ENCODE assay signal across 8 cellular contexts in genomic region chrX:1453951-1454785, GRCh38. TPM values are rescaled to one million over a fixed set of nuclear protein-coding genes. Genes with fewer than 3 reads are reported as not detected.
DNase-seq lines count a peak whose midpoint lies in the region; ATAC-seq and TF ChIP-seq lines count a peak whose summit lies in the region.

No MANE protein-coding gene starts in this region.

- peak overlapping the region; percentile 69 for H4K8ac ChIP-seq in mesenchymal stem cell (ENCODE audit: low read length)

- H3K79me1 ChIP-seq in mesenchymal stem cell (replicated peaks; ENCODE audit: low read length, poor library complexity, severe bottlenecking), result peaks cover 33% of the 10 kb centered on the region

- WGBS in mesenchymal stem cell, result 18% methylated on average over 17 of the region's 45 CpGs

- H3K4me1 ChIP-seq in mesenchymal stem cell (ENCODE audit: control insufficient read depth, insufficient read depth, low read depth, low read length), result peaks cover 19% of the 10 kb centered on the region

- ATAC-seq in HG03354 (IDR thresholded peaks at IDR 0.05; ENCODE audit: poor library complexity, severe bottlenecking, unreplicated experiment), result peak; percentile 52

- no peak overlapping the region for H3K27ac ChIP-seq in mesenchymal stem cell (ENCODE audit: low read length, poor library complexity, severe bottlenecking)

- H2AK5ac ChIP-seq in mesenchymal stem cell (ENCODE audit: low read length, severe bottlenecking), result no peak overlapping the region

- H3K14ac ChIP-seq in mesenchymal stem cell (ENCODE audit: low read length in 2 of 2), result no peak overlapping the region

- H2BK120ac ChIP-seq in mesenchymal stem cell (ENCODE audit: low read depth, low read length), result no peak overlapping the region

- H3K4me3 ChIP-seq in mesenchymal stem cell (ENCODE audit: insufficient read depth in 1 of 2, low read depth in 1 of 2, low read length in 2 of 2), result peak overlapping the region; percentile 49 to 62

- no peak overlapping the region for H2BK15ac ChIP-seq in mesenchymal stem cell (ENCODE audit: low read depth, poor library complexity, severe bottlenecking)

- no peaks in the 10 kb centered on the region for H3K36me3 ChIP-seq in mesenchymal stem cell (ENCODE audit: control insufficient read depth in 1 of 2, insufficient read depth in 2 of 2, low read depth in 1 of 2, low read length in 2 of 2)

- DNase-seq in activated gamma-delta T cell treated with Interleukin-2 at 50 U/mL for 16 hours (peak; percentile 93), activated gamma-delta T cell (lab: John Stamatoyannopoulos, UW) (no peak), dermis blood vessel endothelial cell (peak; percentile 92), mesenchymal stem cell (peak; percentile 82), erythroblast (lab: John Stamatoyannopoulos, UW) (no peak)
- peak; percentile 86 for DNase-seq in activated CD4-positive, alpha-beta T cell treated with anti-CD3 and anti-CD28 coated beads for 1 hour
- peak; percentile 83 to 84 for DNase-seq in stimulated activated CD8-positive, alpha-beta memory T cell treated with anti-CD3 and anti-CD28 coated beads, Interleukin-15, amount 100 ng/mL, for 48 hours (ENCODE audit: low read depth in 2 of 2)

- H2BK5ac ChIP-seq in mesenchymal stem cell (ENCODE audit: low read depth, low read length, poor library complexity, severe bottlenecking), result no peak overlapping the region

- H2AFZ ChIP-seq in mesenchymal stem cell (ENCODE audit: low read depth, low read length), result peak overlapping the region; percentile 81

- peak overlapping the region; percentile 65 for H3K4me2 ChIP-seq in mesenchymal stem cell (ENCODE audit: low read length, poor library complexity, severe bottlenecking)

- no peak overlapping the region for H3K18ac ChIP-seq in mesenchymal stem cell (ENCODE audit: low read depth in 1 of 2, low read length in 2 of 2)

- H3K27me3 ChIP-seq in mesenchymal stem cell (ENCODE audit: control insufficient read depth in 1 of 2, insufficient read depth in 1 of 2, low read length in 2 of 2), result peaks cover 6 to 18% of the 10 kb centered on the region in 2 experiments

- H3K9me3 ChIP-seq in mesenchymal stem cell (ENCODE audit: control insufficient read depth, low read length), result no peaks in the 10 kb centered on the region

- H3K23ac ChIP-seq in mesenchymal stem cell (ENCODE audit: low read length in 2 of 2), result no peak overlapping the region

- no peak overlapping the region for H3K9ac ChIP-seq in mesenchymal stem cell (ENCODE audit: low read length)

- no peak for TF ChIP-seq POLR2A in erythroblast (IDR thresholded peaks at IDR 0.05; ENCODE audit: low read length)

- H4K91ac ChIP-seq in mesenchymal stem cell (ENCODE audit: low read length), result peak overlapping the region; percentile 39

- no peak overlapping the region for H3K4ac ChIP-seq in mesenchymal stem cell (ENCODE audit: low read depth in 1 of 2, low read length in 2 of 2)

- H2BK12ac ChIP-seq in mesenchymal stem cell (ENCODE audit: low read length in 2 of 2), result no peak overlapping the region

RNA-seq across cellular contexts. Expression of gene ASMTL, which starts 1.5 kb away (rescaled TPM):
- 9.7 and 12.5 TPM in 2 replicates for total RNA-seq in dermis blood vessel endothelial cell
- 21.6 TPM for polyA plus RNA-seq in mesenchymal stem cell (2013, experiment 1 of 2)
- 21.5 TPM for polyA plus RNA-seq in mesenchymal stem cell (2013, experiment 2 of 2)

Comparison
In these comparisons a context has a peak if more than half of its experiments do, and no peak if none do; other contexts are left out.
1. DNase-seq: peak in activated gamma-delta T cell treated with Interleukin-2 at 50 U/mL for 16 hours (single experiment), activated CD4-positive, alpha-beta T cell treated with anti-CD3 and anti-CD28 coated beads for 1 hour (single experiment), dermis blood vessel endothelial cell (single experiment), mesenchymal stem cell (single experiment) and stimulated activated CD8-positive, alpha-beta memory T cell treated with anti-CD3 and anti-CD28 coated beads, Interleukin-15, amount 100 ng/mL, for 48 hours (2 of 2); none in activated gamma-delta T cell (single experiment) and erythroblast (0 of 2).